16 cellular contexts compared by ENCODE assay signal in the genomic region with DNA sequence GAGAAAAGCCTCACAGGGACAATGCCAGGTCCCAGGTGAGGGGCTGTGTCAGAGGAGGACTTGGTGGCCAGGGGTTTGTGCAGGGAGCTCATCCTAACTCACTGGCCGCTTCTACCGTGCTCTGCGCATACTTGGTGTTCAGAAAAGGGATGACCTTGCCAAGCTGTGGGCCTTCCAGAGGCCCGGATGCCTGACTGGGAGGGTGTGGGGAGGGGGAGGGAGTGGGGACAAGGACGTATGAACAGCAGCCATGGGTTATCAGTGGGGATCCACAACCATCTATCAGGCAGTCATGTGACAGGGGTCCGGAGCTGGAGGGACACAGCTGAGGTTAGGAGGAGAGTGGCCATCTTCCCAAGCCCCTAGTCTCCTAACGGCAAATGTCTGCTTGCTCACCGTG. TPM values are rescaled to one million over a fixed set of nuclear protein-coding genes. Genes with fewer than 3 reads are reported as not detected.
A peak's percentile ranks its signal among the peaks of the same experiment; 100 is the strongest.
DNase-seq lines count a peak whose midpoint lies in the region; ATAC-seq, FAIRE-seq and TF ChIP-seq lines count a peak whose summit lies in the region.
"Had no signal": no experiment of that assay in that cellular context is flagged by ENCODE, and none has a peak within 500 bp of the region (broad histone marks: within the 10 kb centered on the region; RNA-seq: fewer than 3 reads in every experiment).

No MANE protein-coding gene starts in this region.

- intact Hi-C loops in K562 (cut with micrococcal nuclease): no loop called here
- intact Hi-C loops in sigmoid colon (cut with DNase I): no loop called here

- POLR2A ChIA-PET in K562 (lab: Yijun Ruan, JAX): interaction anchor here (0.5 to 1.1 kb wide), 2 partner anchors 11 to 226 kb away, joined by 3 to 5 read pairs; no protein-coding TSS in a partner anchor

- no peak overlapping the region for H3K9ac ChIP-seq in DND-41 (ENCODE audit: low read depth, low read length)
- H3K9ac ChIP-seq in K562 (ENCODE audit: insufficient read depth in 1 of 2, low read depth in 2 of 2, low read length in 2 of 2): no peak overlapping the region
- H3K9ac ChIP-seq: BLaER1 had no signal

- FAIRE-seq in K562 (lab: Jason Lieb, UNC): no peak
- FAIRE-seq: GM12878, HepG2 had no signal

- TF ChIP-seq POLR2A in K562 (conservative IDR thresholded peaks at IDR 0.05) (no peak), sigmoid colon (IDR thresholded peaks at IDR 0.05) (no peak)

- H3K4me1 ChIP-seq in DND-41 (ENCODE audit: insufficient read depth, low read length) (peaks cover 18% of the 10 kb centered on the region), K562 (replicated peaks in 1 of 2; ENCODE audit: control insufficient read depth in 2 of 2, insufficient read depth in 2 of 2, low read length in 2 of 2) (peaks cover 15 to 23% of the 10 kb centered on the region in 2 experiments; a peak in 4 of 5 replicates), sigmoid colon (peaks cover 0 to 13% (median 3%) of the 10 kb centered on the region in 4 donors)

- H3K4me3 ChIP-seq in DND-41 (ENCODE audit: low read depth in 1 of 2, low read length in 2 of 2): no peak overlapping the region
- no peak overlapping the region for H3K4me3 ChIP-seq in K562
- H3K4me3 ChIP-seq in sigmoid colon: no peak overlapping the region
- H3K4me3 ChIP-seq: BLaER1, GM12878 had no signal

- TF ChIP-seq EP300 in K562 (IDR thresholded peaks at IDR 0.05; ENCODE audit: low read length): no peak
- TF ChIP-seq EP300 in sigmoid colon (IDR thresholded peaks at IDR 0.05): no peak

- no peaks in the 10 kb centered on the region for H3K9me3 ChIP-seq in DND-41 (ENCODE audit: insufficient read depth, low read length, severe bottlenecking)
- H3K9me3 ChIP-seq in K562 (replicated peaks; ENCODE audit: control insufficient read depth, insufficient read depth, low read depth, low read length): no peaks in the 10 kb centered on the region
- H3K9me3 ChIP-seq in sigmoid colon: no peaks in the 10 kb centered on the region
- H3K9me3 ChIP-seq: BLaER1 had no signal

- H3K27ac ChIP-seq in DND-41 (ENCODE audit: low read length): peak overlapping the region; percentile 32; the same call in 1 of the 2 replicates
- no peak overlapping the region for H3K27ac ChIP-seq in K562 (ENCODE audit: extremely low read depth, low read depth, low read length)
- H3K27ac ChIP-seq in sigmoid colon: no peak overlapping the region
- H3K27ac ChIP-seq: BLaER1 had no signal

- peaks cover 12% of the 10 kb centered on the region for H3K79me2 ChIP-seq in DND-41 (ENCODE audit: insufficient read depth, low read length)
- peaks cover 26% of the 10 kb centered on the region for H3K79me2 ChIP-seq in K562 (ENCODE audit: control insufficient read depth, insufficient read depth, low read length)

- 97% methylated on average over 5 of the region's 8 CpGs for WGBS in K562 (ENCODE audit: insufficient coverage, low coverage, missing lambda C conversion rate)
- 87 to 88% methylated on average over 8 of the region's 8 CpGs for WGBS in sigmoid colon, 2 donors

- no peaks in the 10 kb centered on the region for H3K27me3 ChIP-seq in DND-41 (ENCODE audit: insufficient read depth, low read length, poor library complexity)
- no peaks in the 10 kb centered on the region for H3K27me3 ChIP-seq in K562 (ENCODE audit: control insufficient read depth in 2 of 2, insufficient read depth in 2 of 2, low read length in 2 of 2)
- no peaks in the 10 kb centered on the region for H3K27me3 ChIP-seq in sigmoid colon
- H3K27me3 ChIP-seq: BLaER1 had no signal

- no peak for TF ChIP-seq CTCF in DND-41 (IDR thresholded peaks at IDR 0.05; ENCODE audit: borderline replicate concordance, extremely low read depth, low read length, poor library complexity, severe bottlenecking)
- no peak for TF ChIP-seq CTCF in K562 (IDR thresholded peaks at IDR 0.05 in 2 of 3, conservative IDR thresholded peaks at IDR 0.05 in 1 of 3; ENCODE audit: insufficient read depth in 2 of 3, low read depth in 1 of 3, low read length in 3 of 3)
- TF ChIP-seq CTCF in sigmoid colon (IDR thresholded peaks at IDR 0.05): no peak

- H3K36me3 ChIP-seq in DND-41 (ENCODE audit: insufficient read depth, low read length): peaks cover 81% of the 10 kb centered on the region
- H3K36me3 ChIP-seq in K562 (ENCODE audit: control insufficient read depth, insufficient read depth, low read length): peaks cover 68% of the 10 kb centered on the region
- peaks cover 34 to 66% (median 38%) of the 10 kb centered on the region in 4 donors for H3K36me3 ChIP-seq in sigmoid colon

- TF ChIP-seq RAD21 in K562 (CRISPR knock-in tag; conservative IDR thresholded peaks at IDR 0.05 in 1 of 2, IDR thresholded peaks at IDR 0.05 in 1 of 2): no peak

- no peak overlapping the region for H3K4me2 ChIP-seq in DND-41 (ENCODE audit: insufficient read depth, low read length)
- H3K4me2 ChIP-seq in K562 (ENCODE audit: insufficient read depth, low read length): no peak overlapping the region
- H3K4me2 ChIP-seq: BLaER1 had no signal

- H2AFZ ChIP-seq in DND-41 (ENCODE audit: low read depth, low read length) (no peak overlapping the region), K562 (ENCODE audit: low read depth, low read length) (no peak overlapping the region)

- in situ Hi-C loops in K562 (cut with MboI) (no loop called here), G401 (cut with HindIII; ENCODE audit: low sequenced_read_pairs) (no loop called here)

- ATAC-seq in DND-41 (ENCODE audit: insufficient read depth, low read depth): no peak
- ATAC-seq in K562: no peak
- ATAC-seq in HG03378 (IDR thresholded peaks at IDR 0.05; ENCODE audit: unreplicated experiment): no peak
- ATAC-seq: GM12878, HepG2 had no signal

- CTCF ChIA-PET in K562 (lab: Yijun Ruan, JAX; ENCODE audit: low intra/inter-chr PET ratio): no interaction called here

- DNase-seq in activated effector memory CD4-positive, alpha-beta T cell treated with anti-CD3 and anti-CD28 coated beads, Interleukin-2, amount 50 U/mL, for 16 hours: peak; percentile 38
- DNase-seq in activated effector memory CD4-positive, alpha-beta T cell treated with Interleukin-2 at 50 U/mL for 16 hours: no peak
- DNase-seq in DND-41 (no peak), K562 (ENCODE audit: extremely low read depth in 1 of 4, low spot score in 3 of 4) (no peak), sigmoid colon (peak; percentile 40), G401 (ENCODE audit: low spot score) (no peak)
- DNase-seq: 8988T; CD4-positive, alpha-beta memory T cell; DMS153; DMS79; GOT3; H7 had no signal

- BruUV-seq in K562 (replicated peaks; lab: Mats Ljungman, UMichigan): no TSS peak

- no peaks in the 10 kb centered on the region for H3K9me1 ChIP-seq in K562 (ENCODE audit: control insufficient read depth, insufficient read depth, low read length)

- H4K20me1 ChIP-seq in DND-41 (ENCODE audit: insufficient read depth, low read length): no peaks in the 10 kb centered on the region
- H4K20me1 ChIP-seq in K562 (replicated peaks; ENCODE audit: control insufficient read depth, insufficient read depth, low read length): no peaks in the 10 kb centered on the region
- H4K20me1 ChIP-seq: BLaER1 had no signal

RNA-seq across cellular contexts. Expression of a gene that starts 6.2 kb away (rescaled TPM):
- 49.1 and 58.2 TPM in 2 replicates for total RNA-seq in K562 (2011; cell fraction: chromatin; rRNA removed; ENCODE audit: low replicate concordance)
- total RNA-seq in K562 (2011; cell fraction: nucleolus; rRNA removed): 49.6 and 51.9 TPM in 2 replicates
- 56.2 and 59.0 TPM in 2 replicates for total RNA-seq in K562 (2011; cell fraction: nucleoplasm; rRNA removed)
- 39.6 and 40.3 TPM in 2 replicates for total RNA-seq in K562 (2014; rRNA removed)
- total RNA-seq in K562 (2014; rRNA removed; fragmentation: Illumina TruSeq; extraction: Trizol): 48.9 and 51.5 TPM in 2 replicates
- 40.1 and 42.4 TPM in 2 replicates for total RNA-seq in K562 (2015; rRNA removed; fragmentation: Illumina TruSeq; extraction: Trizol)
- 44.9 and 46.0 TPM in 2 replicates for total RNA-seq in K562 (2021)
- 50.5 and 64.0 TPM in 2 replicates for polyA plus RNA-seq in K562 (2011; rRNA removed)
- 31.3 and 45.2 TPM in 2 replicates for polyA plus RNA-seq in K562 (2011; cell fraction: cytosol; rRNA removed)
- polyA plus RNA-seq in K562 (2011; cell fraction: nucleus; rRNA removed): 31.2 and 39.9 TPM in 2 replicates
- 39.1 and 85.0 TPM in 2 replicates for polyA plus RNA-seq in K562 (2012)
- 49.8 and 54.6 TPM in 2 replicates for polyA plus RNA-seq in K562 (2014; fragmentation: Illumina TruSeq; extraction: Trizol)
- 10 to 100 TPM; 80.6 to 97.8 TPM for polyA plus RNA-seq in K562 (2014; fragmentation: Nextera tagmentation; extraction: Ambion mirVana)
- polyA plus RNA-seq in K562 (2014; rRNA removed): 54.5 and 68.1 TPM in 2 replicates
- polyA minus RNA-seq in K562 (2011; rRNA and poly(A)+ RNA removed): 36.1 and 36.6 TPM in 2 replicates
- 19.7 and 23.7 TPM in 2 replicates for polyA minus RNA-seq in K562 (2011; cell fraction: cytosol; rRNA and poly(A)+ RNA removed)
- 16.7 and 21.1 TPM in 2 replicates for polyA minus RNA-seq in K562 (2011; cell fraction: nucleus; rRNA and poly(A)+ RNA removed)
- 10 to 100 TPM; 16.8 to 26.5 (median 19.6) TPM for total RNA-seq in sigmoid colon
- 10 to 100 TPM; 14.8 to 48.3 (median 22.2) TPM for polyA plus RNA-seq in sigmoid colon
- total RNA-seq in G401 (2014; rRNA removed; shearing (Covaris generic)): 33.3 and 49.4 TPM in 2 replicates

RNA-seq across cellular contexts. Expression of a gene that starts 19.3 kb away (rescaled TPM):
- 44.3 and 59.6 TPM in 2 replicates for total RNA-seq in K562 (2011; cell fraction: chromatin; rRNA removed; ENCODE audit: low replicate concordance)
- total RNA-seq in K562 (2011; cell fraction: nucleolus; rRNA removed): 47.8 and 52.9 TPM in 2 replicates
- total RNA-seq in K562 (2011; cell fraction: nucleoplasm; rRNA removed): 68.3 and 84.1 TPM in 2 replicates
- total RNA-seq in K562 (2014; rRNA removed): 122 and 154 TPM in 2 replicates
- total RNA-seq in K562 (2014; rRNA removed; fragmentation: Illumina TruSeq; extraction: Trizol): 197 and 213 TPM in 2 replicates
- 163 and 171 TPM in 2 replicates for total RNA-seq in K562 (2015; rRNA removed; fragmentation: Illumina TruSeq; extraction: Trizol)
- 140 and 150 TPM in 2 replicates for total RNA-seq in K562 (2021)
- 268 and 325 TPM in 2 replicates for polyA plus RNA-seq in K562 (2011; rRNA removed)
- 94.1 and 162 TPM in 2 replicates for polyA plus RNA-seq in K562 (2011; cell fraction: cytosol; rRNA removed)
- polyA plus RNA-seq in K562 (2011; cell fraction: nucleus; rRNA removed): 113 and 152 TPM in 2 replicates
- polyA plus RNA-seq in K562 (2012): 161 and 163 TPM in 2 replicates
- 172 and 173 TPM in 2 replicates for polyA plus RNA-seq in K562 (2014; fragmentation: Illumina TruSeq; extraction: Trizol)
- 100 to 1,000 TPM; 759 to 994 TPM for polyA plus RNA-seq in K562 (2014; fragmentation: Nextera tagmentation; extraction: Ambion mirVana)
- polyA plus RNA-seq in K562 (2014; rRNA removed): 143 and 194 TPM in 2 replicates
- polyA minus RNA-seq in K562 (2011; rRNA and poly(A)+ RNA removed): 226 and 260 TPM in 2 replicates
- polyA minus RNA-seq in K562 (2011; cell fraction: cytosol; rRNA and poly(A)+ RNA removed): 61.8 and 87.3 TPM in 2 replicates
- polyA minus RNA-seq in K562 (2011; cell fraction: nucleus; rRNA and poly(A)+ RNA removed): 26.0 and 46.5 TPM in 2 replicates
- total RNA-seq in sigmoid colon: 100 to 1,000 TPM; 155 to 247 (median 169) TPM
- 100 to 1,000 TPM; 133 to 267 (median 172) TPM for polyA plus RNA-seq in sigmoid colon
- total RNA-seq in G401 (2014; rRNA removed; shearing (Covaris generic)): 402 and 417 TPM in 2 replicates

RNA-seq across cellular contexts. Expression of a gene that starts 48.0 kb away (rescaled TPM):
- total RNA-seq in K562 (2011; cell fraction: chromatin; rRNA removed; ENCODE audit: low replicate concordance): 0.88 and 1.4 TPM in 2 replicates
- total RNA-seq in K562 (2011; cell fraction: nucleolus; rRNA removed): 0.39 and 0.83 TPM in 2 replicates
- 0.31 and 0.59 TPM in 2 replicates for total RNA-seq in K562 (2011; cell fraction: nucleoplasm; rRNA removed)
- total RNA-seq in K562 (2014; rRNA removed) (0.54 and 0.65 TPM in 2 replicates), K562 (2014; rRNA removed; fragmentation: Illumina TruSeq; extraction: Trizol) (0.47 and 0.51 TPM in 2 replicates), K562 (2015; rRNA removed; fragmentation: Illumina TruSeq; extraction: Trizol) (0.45 and 0.80 TPM in 2 replicates), K562 (2021) (0.73 and 1.0 TPM in 2 replicates), sigmoid colon (10 to 100 TPM; 19.8 to 32.4 (median 22.2) TPM)
- polyA plus RNA-seq in K562 (2011; rRNA removed) (0.50 and 0.67 TPM in 2 replicates), K562 (2014; fragmentation: Illumina TruSeq; extraction: Trizol) (0.82 and 0.83 TPM in 2 replicates), K562 (2014; fragmentation: Nextera tagmentation; extraction: Ambion mirVana) (not detected), K562 (2014; rRNA removed) (0.31 and 0.46 TPM in 2 replicates), sigmoid colon (10 to 100 TPM in 2 of 3 donors, 1 to 10 TPM in 1; 7.9 to 19.2 (median 15.5) TPM)
- 0.31 and 0.55 TPM in 2 replicates for polyA plus RNA-seq in K562 (2011; cell fraction: cytosol; rRNA removed)
- polyA plus RNA-seq in K562 (2011; cell fraction: nucleus; rRNA removed): 0.45 and 0.98 TPM in 2 replicates
- polyA plus RNA-seq in K562 (2012): 0.59 and 0.68 TPM in 2 replicates
- polyA minus RNA-seq in K562 (2011; rRNA and poly(A)+ RNA removed): 0.42 and 0.53 TPM in 2 replicates
- not detected in 2 replicates for polyA minus RNA-seq in K562 (2011; cell fraction: cytosol; rRNA and poly(A)+ RNA removed)
- polyA minus RNA-seq in K562 (2011; cell fraction: nucleus; rRNA and poly(A)+ RNA removed): 0.44 and 0.54 TPM in 2 replicates
- total RNA-seq in G401 (2014; rRNA removed; shearing (Covaris generic)): 5.0 and 5.8 TPM in 2 replicates

RNA-seq across cellular contexts. Expression of a gene that starts 55.4 kb away (rescaled TPM):
- 23.7 and 25.5 TPM in 2 replicates for total RNA-seq in K562 (2011; cell fraction: chromatin; rRNA removed; ENCODE audit: low replicate concordance)
- total RNA-seq in K562 (2011; cell fraction: nucleolus; rRNA removed): 14.5 and 16.5 TPM in 2 replicates
- 17.3 and 28.2 TPM in 2 replicates for total RNA-seq in K562 (2011; cell fraction: nucleoplasm; rRNA removed)
- 12.9 TPM in 2 replicates for total RNA-seq in K562 (2014; rRNA removed)
- total RNA-seq in K562 (2014; rRNA removed; fragmentation: Illumina TruSeq; extraction: Trizol): 12.3 and 13.7 TPM in 2 replicates
- total RNA-seq in K562 (2015; rRNA removed; fragmentation: Illumina TruSeq; extraction: Trizol): 11.2 and 11.9 TPM in 2 replicates
- 10.4 and 12.2 TPM in 2 replicates for total RNA-seq in K562 (2021)
- polyA plus RNA-seq in K562 (2011; rRNA removed): 18.3 and 19.0 TPM in 2 replicates
- 10.5 and 12.3 TPM in 2 replicates for polyA plus RNA-seq in K562 (2011; cell fraction: cytosol; rRNA removed)
- polyA plus RNA-seq in K562 (2011; cell fraction: nucleus; rRNA removed): 11.3 and 12.6 TPM in 2 replicates
- 11.0 and 17.5 TPM in 2 replicates for polyA plus RNA-seq in K562 (2012)
- polyA plus RNA-seq in K562 (2014; fragmentation: Illumina TruSeq; extraction: Trizol): 11.7 and 12.5 TPM in 2 replicates
- 10 to 100 TPM; 15.5 to 20.0 TPM for polyA plus RNA-seq in K562 (2014; fragmentation: Nextera tagmentation; extraction: Ambion mirVana)
- 9.4 and 10.5 TPM in 2 replicates for polyA plus RNA-seq in K562 (2014; rRNA removed)
- polyA minus RNA-seq in K562 (2011; rRNA and poly(A)+ RNA removed): 15.9 and 18.0 TPM in 2 replicates
- polyA minus RNA-seq in K562 (2011; cell fraction: cytosol; rRNA and poly(A)+ RNA removed): 5.0 and 9.3 TPM in 2 replicates
- polyA minus RNA-seq in K562 (2011; cell fraction: nucleus; rRNA and poly(A)+ RNA removed): 5.1 and 9.4 TPM in 2 replicates
- total RNA-seq in sigmoid colon: 10 to 100 TPM; 35.0 to 51.3 (median 39.3) TPM
- 10 to 100 TPM; 25.8 to 44.6 (median 43.2) TPM for polyA plus RNA-seq in sigmoid colon
- total RNA-seq in G401 (2014; rRNA removed; shearing (Covaris generic)): 33.3 and 36.4 TPM in 2 replicates

Comparison
In these comparisons a context has a peak if more than half of its experiments do, and no peak if none do; other contexts are left out.
1. DNase-seq: peak in activated effector memory CD4-positive, alpha-beta T cell treated with anti-CD3 and anti-CD28 coated beads, Interleukin-2, amount 50 U/mL, for 16 hours (single experiment) and sigmoid colon (single experiment); none in activated effector memory CD4-positive, alpha-beta T cell treated with Interleukin-2 at 50 U/mL for 16 hours (single experiment), DND-41 (single experiment), K562 (0 of 4) and G401 (single experiment).